23 cellular contexts compared by ENCODE assay signal in genomic region chr16:58620396-58620795, GRCh38.
"Had no signal": no experiment of that assay in that cellular context is flagged by ENCODE, and none has a peak within 500 bp of the region (broad histone marks: within the 10 kb centered on the region; RNA-seq: fewer than 3 reads in every experiment).

No MANE protein-coding gene starts in this region.

- H3K4me1 ChIP-seq: parathyroid adenoma, sigmoid colon, upper lobe of right lung had no signal

- H3K4me3 ChIP-seq: esophagus squamous epithelium, gastroesophageal sphincter, left ventricle myocardium inferior, sigmoid colon, smooth muscle cell, thoracic aorta, upper lobe of right lung had no signal

- DNase-seq: activated CD4-positive, alpha-beta T cell treated with anti-CD3 and anti-CD28 coated beads for 1 hour; activated CD4-positive, alpha-beta T cell treated with anti-CD3 and anti-CD28 coated beads, Interleukin-2, amount 50 U/mL, for 1 hour; activated CD8-positive, alpha-beta T cell treated with anti-CD3 and anti-CD28 coated beads, Interleukin-2, amount 10 ng/mL, durations not matched to agents 7 days and 5 days; activated effector memory CD4-positive, alpha-beta T cell treated with Interleukin-2 at 50 U/mL for 16 hours; activated naive CD4-positive, alpha-beta T cell treated with anti-CD3 and anti-CD28 coated beads, Interleukin-2, amount 10 ng/mL, durations not matched to agents 7 days and 5 days; activated T-cell treated with anti-CD3 and anti-CD28 coated beads, Interleukin-2, amount 50 U/mL, for 4 hours; central memory CD4-positive, alpha-beta T cell; effector memory CD4-positive, alpha-beta T cell; esophagus squamous epithelium; hypothalamus; left ventricle myocardium inferior; nucleus accumbens; stimulated activated CD4-positive, alpha-beta T cell treated with anti-CD3 and anti-CD28 coated beads, Interleukin-2, amount 100 ng/mL, for 48 hours; stimulated activated CD8-positive, alpha-beta memory T cell treated with anti-CD3 and anti-CD28 coated beads, Interleukin-4, amount 100 ng/mL, for 48 hours; stimulated activated naive CD4-positive, alpha-beta T cell treated with Interleukin-2 at 50 U/mL for 16 hours; T-cell; upper lobe of right lung; WERI-Rb-1 had no signal

- H3K27ac Mint-ChIP-seq: activated CD8-positive, alpha-beta T cell treated with anti-CD3 and anti-CD28 coated beads, Interleukin-2, amount 10 ng/mL, durations not matched to agents 7 days and 5 days; activated naive CD4-positive, alpha-beta T cell treated with anti-CD3 and anti-CD28 coated beads, Interleukin-2, amount 10 ng/mL, durations not matched to agents 7 days and 5 days; T-cell had no signal

- H3K27me3 Mint-ChIP-seq: activated naive CD4-positive, alpha-beta T cell treated with anti-CD3 and anti-CD28 coated beads, Interleukin-2, amount 10 ng/mL, durations not matched to agents 7 days and 5 days; T-cell had no signal

- H3K4me3 Mint-ChIP-seq: activated CD8-positive, alpha-beta T cell treated with anti-CD3 and anti-CD28 coated beads, Interleukin-2, amount 10 ng/mL, durations not matched to agents 7 days and 5 days; activated naive CD4-positive, alpha-beta T cell treated with anti-CD3 and anti-CD28 coated beads, Interleukin-2, amount 10 ng/mL, durations not matched to agents 7 days and 5 days; activated T-cell treated with anti-CD3 and anti-CD28 coated beads, Interleukin-2, amount 50 U/mL, for 4 hours; T-cell had no signal

- H3K9me3 ChIP-seq: esophagus squamous epithelium, gastroesophageal sphincter, left ventricle myocardium inferior, sigmoid colon, thoracic aorta, upper lobe of right lung had no signal

- ATAC-seq: activated CD8-positive, alpha-beta T cell treated with anti-CD3 and anti-CD28 coated beads, Interleukin-2, amount 10 ng/mL, durations not matched to agents 7 days and 5 days; activated T-cell treated with anti-CD3 and anti-CD28 coated beads, Interleukin-2, amount 50 U/mL, for 4 hours; gastroesophageal sphincter; T-cell; upper lobe of right lung had no signal

- H3K9me3 Mint-ChIP-seq: activated naive CD4-positive, alpha-beta T cell treated with anti-CD3 and anti-CD28 coated beads, Interleukin-2, amount 10 ng/mL, durations not matched to agents 7 days and 5 days; activated T-cell treated with anti-CD3 and anti-CD28 coated beads, Interleukin-2, amount 50 U/mL, for 4 hours; T-cell had no signal

- H3K27ac ChIP-seq: gastroesophageal sphincter, left ventricle myocardium inferior, parathyroid adenoma, sigmoid colon, thoracic aorta, upper lobe of right lung, WERI-Rb-1 had no signal

- H3K27me3 ChIP-seq: esophagus squamous epithelium, gastroesophageal sphincter, sigmoid colon, upper lobe of right lung had no signal
